Comparison of ENCODE assay signal across 8 cellular contexts in the genomic region with DNA sequence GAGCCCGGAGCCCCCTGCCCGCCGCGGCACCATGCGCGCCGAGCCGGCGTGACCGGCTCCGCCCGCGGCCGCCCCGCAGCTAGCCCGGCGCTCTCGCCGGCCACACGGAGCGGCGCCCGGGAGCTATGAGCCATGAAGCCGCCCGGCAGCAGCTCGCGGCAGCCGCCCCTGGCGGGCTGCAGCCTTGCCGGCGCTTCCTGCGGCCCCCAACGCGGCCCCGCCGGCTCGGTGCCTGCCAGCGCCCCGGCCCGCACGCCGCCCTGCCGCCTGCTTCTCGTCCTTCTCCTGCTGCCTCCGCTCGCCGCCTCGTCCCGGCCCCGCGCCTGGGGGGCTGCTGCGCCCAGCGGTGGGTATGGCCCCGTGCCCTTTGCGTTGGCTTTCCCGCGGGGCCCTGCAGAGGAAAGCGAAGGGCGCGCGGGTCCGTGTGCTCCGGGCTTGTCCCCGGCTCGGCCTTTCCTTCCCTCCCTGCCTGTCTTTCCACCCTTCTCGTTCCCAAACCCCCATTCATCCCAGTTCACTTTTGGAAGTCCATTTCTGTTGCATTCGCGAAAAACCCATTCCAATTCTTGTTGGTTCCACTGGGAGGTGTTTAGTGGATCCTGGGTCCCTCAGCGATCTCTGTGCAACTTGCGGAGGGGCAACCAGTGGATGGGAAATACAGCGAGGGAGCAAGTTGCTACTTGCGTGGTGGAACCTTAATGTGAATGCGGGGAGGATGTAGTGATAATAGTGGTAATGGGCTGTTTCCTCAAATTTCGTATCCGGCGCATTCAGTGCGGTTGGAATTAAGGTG. TPM values are rescaled to one million over a fixed set of nuclear protein-coding genes. Genes with fewer than 3 reads are reported as not detected.
DNase-seq lines count a peak whose midpoint lies in the region; ATAC-seq and TF ChIP-seq lines count a peak whose summit lies in the region.

No MANE protein-coding gene starts in this region.

- peak overlapping the region; percentile 96 for H3K4me3 Mint-ChIP-seq in CD4-positive, alpha-beta T cell
- H3K4me3 Mint-ChIP-seq in WTC11 (peak overlapping the region; percentile 96), nephron (peak overlapping the region; percentile 84 to 92 (median 91))

- POLR2A ChIA-PET in CD4-positive, alpha-beta T cell (lab: Charles Lee): interaction anchor here (0.8 kb wide), 1 partner anchor 115 kb away, joined by 4 read pairs; no protein-coding TSS in a partner anchor
- POLR2A ChIA-PET in WTC11 (lab: Charles Lee): no interaction called here

- peak in 1 of 10 experiments; percentile 13 for DNase-seq in CD4-positive, alpha-beta T cell
- DNase-seq in WTC11 (ENCODE audit: low spot score): peak; percentile 49
- DNase-seq in fibroblast of peridontal ligament (ENCODE audit: extremely low read depth): peak; percentile 27
- DNase-seq in thyroid gland: no peak

- TF ChIP-seq CTCF in CD4-positive, alpha-beta T cell (IDR thresholded peaks at IDR 0.05): no peak
- no peak for TF ChIP-seq CTCF in WTC11 (IDR thresholded peaks at IDR 0.05)
- TF ChIP-seq CTCF in nephron (IDR thresholded peaks at IDR 0.05; ENCODE audit: unreplicated experiment in 3 of 3): peak in 1 of 3 experiments; percentile 14
- no peak for TF ChIP-seq CTCF in thyroid gland (IDR thresholded peaks at IDR 0.05)

- no peak for TF ChIP-seq POLR2A in thyroid gland (IDR thresholded peaks at IDR 0.05)

- H3K4me3 ChIP-seq in thyroid gland (replicated peaks in 1 of 3): no peak overlapping the region

- no peak overlapping the region for H3K27ac ChIP-seq in CD4-positive, alpha-beta T cell (ENCODE audit: low read depth, low read length)
- H3K27ac ChIP-seq in thyroid gland: no peak overlapping the region

- H3K27ac Mint-ChIP-seq in CD4-positive, alpha-beta T cell: no peak overlapping the region
- H3K27ac Mint-ChIP-seq in WTC11 (no peak overlapping the region), nephron (peak overlapping the region in 1 of 3 experiments; percentile 10)

- H3K36me3 ChIP-seq in thyroid gland: no peaks in the 10 kb centered on the region

- H3K9me3 ChIP-seq in CD4-positive, alpha-beta T cell (ENCODE audit: control insufficient read depth, low read length): no peaks in the 10 kb centered on the region
- no peaks in the 10 kb centered on the region for H3K9me3 ChIP-seq in thyroid gland

- peaks cover 59% of the 10 kb centered on the region for H3K27me3 ChIP-seq in CD4-positive, alpha-beta T cell (ENCODE audit: control insufficient read depth, insufficient read depth, low read length)
- peaks cover 3% of the 10 kb centered on the region for H3K27me3 ChIP-seq in thyroid gland

- intact Hi-C loops in CD4-positive, alpha-beta T cell (cut with DNase I, micrococcal nuclease): no loop called here
- intact Hi-C loops in thyroid gland (cut with DNase I): no loop called here

- no peaks in the 10 kb centered on the region for H3K36me3 Mint-ChIP-seq in CD4-positive, alpha-beta T cell (ENCODE audit: low read depth)
- H3K36me3 Mint-ChIP-seq in WTC11 (0 out of 2 replicates have a peak, but pooled peaks cover 2% of the 10 kb centered on the region), nephron (ENCODE audit: low read depth) (no peaks in the 10 kb centered on the region)

- H3K4me1 Mint-ChIP-seq in CD4-positive, alpha-beta T cell (ENCODE audit: low read depth): peaks cover 17% of the 10 kb centered on the region
- H3K4me1 Mint-ChIP-seq in WTC11 (peaks cover 53% of the 10 kb centered on the region), nephron (peaks cover 14% of the 10 kb centered on the region)

- 6 to 8% methylated on average over 33 to 47 of the region's 77 CpGs for WGBS in thyroid gland, 2 donors

- CTCF ChIA-PET in CD4-positive, alpha-beta T cell (lab: Charles Lee): no interaction called here
- CTCF ChIA-PET in WTC11 (lab: Charles Lee): interaction anchor here (1.0 kb wide), 1 partner anchor 77 kb away, joined by 5 read pairs; no protein-coding TSS in a partner anchor

- H3K9me3 Mint-ChIP-seq in CD4-positive, alpha-beta T cell: no peaks in the 10 kb centered on the region
- H3K9me3 Mint-ChIP-seq in WTC11: no peaks in the 10 kb centered on the region
- H3K9me3 Mint-ChIP-seq in nephron: no peaks in the 10 kb centered on the region

- ATAC-seq in CD4-positive, alpha-beta T cell (ENCODE audit: poor library complexity): peak; percentile 49
- ATAC-seq in GM19043 (IDR thresholded peaks at IDR 0.05; ENCODE audit: low read depth, unreplicated experiment): peak; percentile 52
- ATAC-seq in HG03571 (IDR thresholded peaks at IDR 0.05; ENCODE audit: unreplicated experiment): peak; percentile 60
- peak; percentile 55 for ATAC-seq in WTC11
- ATAC-seq in HG03108 (IDR thresholded peaks at IDR 0.05; ENCODE audit: unreplicated experiment): no peak

- H3K27me3 Mint-ChIP-seq in CD4-positive, alpha-beta T cell: peaks cover 84% of the 10 kb centered on the region
- H3K27me3 Mint-ChIP-seq in WTC11 (ENCODE audit: low read depth) (peaks cover 47% of the 10 kb centered on the region), nephron (ENCODE audit: low read depth) (peaks cover 57% of the 10 kb centered on the region)

- H3K4me1 ChIP-seq in thyroid gland: peaks cover 0 to 6% of the 10 kb centered on the region in 2 donors

TF ChIP-seq in WTC11, 78 proteins besides CTCF, POLR2A, EP300 and RAD21:
- TF ChIP-seq CREM (CRISPR knock-in tag; IDR thresholded peaks at IDR 0.05): no peak
- TF ChIP-seq, protein P1, sequence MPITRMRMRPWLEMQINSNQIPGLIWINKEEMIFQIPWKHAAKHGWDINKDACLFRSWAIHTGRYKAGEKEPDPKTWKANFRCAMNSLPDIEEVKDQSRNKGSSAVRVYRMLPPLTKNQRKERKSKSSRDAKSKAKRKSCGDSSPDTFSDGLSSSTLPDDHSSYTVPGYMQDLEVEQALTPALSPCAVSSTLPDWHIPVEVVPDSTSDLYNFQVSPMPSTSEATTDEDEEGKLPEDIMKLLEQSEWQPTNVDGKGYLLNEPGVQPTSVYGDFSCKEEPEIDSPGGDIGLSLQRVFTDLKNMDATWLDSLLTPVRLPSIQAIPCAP (CRISPR knock-in tag; IDR thresholded peaks at IDR 0.05): no peak
- TF ChIP-seq, protein P2, sequence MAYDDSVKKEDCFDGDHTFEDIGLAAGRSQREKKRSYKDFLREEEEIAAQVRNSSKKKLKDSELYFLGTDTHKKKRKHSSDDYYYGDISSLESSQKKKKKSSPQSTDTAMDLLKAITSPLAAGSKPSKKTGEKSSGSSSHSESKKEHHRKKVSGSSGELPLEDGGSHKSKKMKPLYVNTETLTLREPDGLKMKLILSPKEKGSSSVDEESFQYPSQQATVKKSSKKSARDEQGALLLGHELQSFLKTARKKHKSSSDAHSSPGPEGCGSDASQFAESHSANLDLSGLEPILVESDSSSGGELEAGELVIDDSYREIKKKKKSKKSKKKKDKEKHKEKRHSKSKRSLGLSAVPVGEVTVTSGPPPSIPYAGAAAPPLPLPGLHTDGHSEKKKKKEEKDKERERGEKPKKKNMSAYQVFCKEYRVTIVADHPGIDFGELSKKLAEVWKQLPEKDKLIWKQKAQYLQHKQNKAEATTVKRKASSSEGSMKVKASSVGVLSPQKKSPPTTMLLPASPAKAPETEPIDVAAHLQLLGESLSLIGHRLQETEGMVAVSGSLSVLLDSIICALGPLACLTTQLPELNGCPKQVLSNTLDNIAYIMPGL (CRISPR knock-in tag; IDR thresholded peaks at IDR 0.05): peak; percentile 53; the same call in 1 of the 2 replicates
- TF ChIP-seq JUN (CRISPR knock-in tag; IDR thresholded peaks at IDR 0.05): no peak
- TF ChIP-seq, protein P3, sequence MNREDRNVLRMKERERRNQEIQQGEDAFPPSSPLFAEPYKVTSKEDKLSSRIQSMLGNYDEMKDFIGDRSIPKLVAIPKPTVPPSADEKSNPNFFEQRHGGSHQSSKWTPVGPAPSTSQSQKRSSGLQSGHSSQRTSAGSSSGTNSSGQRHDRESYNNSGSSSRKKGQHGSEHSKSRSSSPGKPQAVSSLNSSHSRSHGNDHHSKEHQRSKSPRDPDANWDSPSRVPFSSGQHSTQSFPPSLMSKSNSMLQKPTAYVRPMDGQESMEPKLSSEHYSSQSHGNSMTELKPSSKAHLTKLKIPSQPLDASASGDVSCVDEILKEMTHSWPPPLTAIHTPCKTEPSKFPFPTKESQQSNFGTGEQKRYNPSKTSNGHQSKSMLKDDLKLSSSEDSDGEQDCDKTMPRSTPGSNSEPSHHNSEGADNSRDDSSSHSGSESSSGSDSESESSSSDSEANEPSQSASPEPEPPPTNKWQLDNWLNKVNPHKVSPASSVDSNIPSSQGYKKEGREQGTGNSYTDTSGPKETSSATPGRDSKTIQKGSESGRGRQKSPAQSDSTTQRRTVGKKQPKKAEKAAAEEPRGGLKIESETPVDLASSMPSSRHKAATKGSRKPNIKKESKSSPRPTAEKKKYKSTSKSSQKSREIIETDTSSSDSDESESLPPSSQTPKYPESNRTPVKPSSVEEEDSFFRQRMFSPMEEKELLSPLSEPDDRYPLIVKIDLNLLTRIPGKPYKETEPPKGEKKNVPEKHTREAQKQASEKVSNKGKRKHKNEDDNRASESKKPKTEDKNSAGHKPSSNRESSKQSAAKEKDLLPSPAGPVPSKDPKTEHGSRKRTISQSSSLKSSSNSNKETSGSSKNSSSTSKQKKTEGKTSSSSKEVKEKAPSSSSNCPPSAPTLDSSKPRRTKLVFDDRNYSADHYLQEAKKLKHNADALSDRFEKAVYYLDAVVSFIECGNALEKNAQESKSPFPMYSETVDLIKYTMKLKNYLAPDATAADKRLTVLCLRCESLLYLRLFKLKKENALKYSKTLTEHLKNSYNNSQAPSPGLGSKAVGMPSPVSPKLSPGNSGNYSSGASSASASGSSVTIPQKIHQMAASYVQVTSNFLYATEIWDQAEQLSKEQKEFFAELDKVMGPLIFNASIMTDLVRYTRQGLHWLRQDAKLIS (CRISPR knock-in tag; IDR thresholded peaks at IDR 0.05; ENCODE audit: borderline replicate concordance): no peak
- 0 out of 2 replicates have a peak, but pooled peaks have one; percentile 57 for TF ChIP-seq KAT7 (CRISPR knock-in tag; IDR thresholded peaks at IDR 0.05; ENCODE audit: borderline replicate concordance)
TF ChIP-seq in WTC11: peak in this region for 2.

RNA-seq across cellular contexts. Expression of a gene that starts 0.6 kb away (rescaled TPM):
- 1 to 10 TPM; 6.3 to 7.7 TPM for total RNA-seq in CD4-positive, alpha-beta T cell
- 24.3 to 26.0 TPM (median 24.6 TPM) in 3 replicates for total RNA-seq in WTC11 (2021)
- 1 to 10 TPM in 2 of 4 donors, under 1 TPM in 2; 0.20 to 3.0 (median 0.65) TPM for total RNA-seq in thyroid gland

Comparison
In these comparisons a context has a peak if more than half of its experiments do, and no peak if none do; other contexts are left out.
1. DNase-seq: peak in WTC11 (single experiment) and fibroblast of peridontal ligament (single experiment); none in thyroid gland (0 of 2).
2. Peak in every context shown above with its lines, with median percentiles within 50 percentile points of each other: H3K4me3 Mint-ChIP-seq.